In genomic region chr11:66983275-66983924, GRCh38 we compare ENCODE assay signal across 1 cellular context.
TF ChIP-seq lines count a peak whose summit lies in the region.

No MANE protein-coding gene starts in this region.

TF ChIP-seq in A549, 52 proteins besides CTCF, POLR2A, EP300 and RAD21:
- TF ChIP-seq NFE2L2 (conservative IDR thresholded peaks at IDR 0.05; ENCODE audit: low read length) (no peak), KDM1A (IDR thresholded peaks at IDR 0.05; ENCODE audit: low read depth) (no peak)
